In genomic region chr12:122326597-122326996, GRCh38 we compare ENCODE assay signal across 21 cellular contexts.
A peak's percentile ranks its signal among the peaks of the same experiment; 100 is the strongest.
DNase-seq lines count a peak whose midpoint lies in the region; FAIRE-seq and TF ChIP-seq lines count a peak whose summit lies in the region.
"Had no signal": no experiment of that assay in that cellular context is flagged by ENCODE, and none has a peak within 500 bp of the region (broad histone marks: within the 10 kb centered on the region; RNA-seq: fewer than 3 reads in every experiment).

No MANE protein-coding gene starts in this region.

- DNase-seq in activated T-cell treated with anti-CD3 and anti-CD28 coated beads, Interleukin-2, amount 50 U/mL, for 24 hours, result no peak
- DNase-seq in activated T-cell treated with anti-CD3 and anti-CD28 coated beads for 4 hours, result no peak
- peak; percentile 82 for DNase-seq in OCI-M1 (lab: John Stamatoyannopoulos, UW)
- DNase-seq in astrocyte (ENCODE audit: low read depth), result peak; percentile 63
- no peak for DNase-seq in spleen
- DNase-seq in substantia nigra (lab: John Stamatoyannopoulos, UW), result no peak
- DNase-seq in activated effector memory CD4-positive, alpha-beta T cell treated with Interleukin-2 at 50 U/mL for 16 hours, result no peak
- DNase-seq in NCI-H2196 treated with DMSO at 0.1 percent for 48 hours (lab: John Stamatoyannopoulos, UW; ENCODE audit: unreplicated experiment), result no peak
- DNase-seq: activated CD4-positive, CD25-positive, alpha-beta regulatory T cell treated with anti-CD3 and anti-CD28 coated beads, Interleukin-2, amount 50 U/mL, for 72 hours; body of pancreas; cortex of kidney; naive B cell; NCI-H1417 treated with DMSO at 0.1 percent for 48 hours; pancreas; sigmoid colon; stimulated activated naive CD8-positive, alpha-beta T cell treated with anti-CD3 and anti-CD28 coated beads, Interleukin-15, Interleukin-2, amounts not matched to agents 100 U/mL and 50 U/mL, for 24 hours; T-helper 9 cell; upper lobe of left lung had no signal

- H3K4me3 Mint-ChIP-seq in activated T-cell treated with anti-CD3 and anti-CD28 coated beads, Interleukin-2, amount 50 U/mL, for 24 hours, result no peak overlapping the region
- no peak overlapping the region for H3K4me3 Mint-ChIP-seq in astrocyte (ENCODE audit: unreplicated experiment)
- H3K4me3 Mint-ChIP-seq: naive B cell had no signal

- peaks cover 4% of the 10 kb centered on the region for H3K79me2 ChIP-seq in astrocyte (ENCODE audit: insufficient read depth, low read length)

- no peak for TF ChIP-seq POLR2A in spleen (IDR thresholded peaks at IDR 0.05)

- no peak overlapping the region for H2AFZ ChIP-seq in astrocyte (ENCODE audit: low read depth, low read length)

- 45 to 63% (median 50%) methylated on average over 5 of the region's 5 CpGs for WGBS in spleen, 5 donors

- no peaks in the 10 kb centered on the region for H3K9me3 Mint-ChIP-seq in activated T-cell treated with anti-CD3 and anti-CD28 coated beads, Interleukin-2, amount 50 U/mL, for 24 hours
- no peaks in the 10 kb centered on the region for H3K9me3 Mint-ChIP-seq in astrocyte (ENCODE audit: unreplicated experiment)
- H3K9me3 Mint-ChIP-seq: activated T-helper 2 cell treated with anti-CD3 and anti-CD28 coated beads, Interferon-gamma antibody, Interleukin-2, Interleukin-4, amounts not matched to agents 10 μg/mL and 5 μg/mL and 100 μg/mL, durations not matched to agents 14 hours and 24 hours and 36 hours; naive B cell had no signal

- H3K9me3 ChIP-seq in astrocyte (ENCODE audit: insufficient read depth, low read depth, low read length), result no peaks in the 10 kb centered on the region
- no peaks in the 10 kb centered on the region for H3K9me3 ChIP-seq in spleen
- H3K9me3 ChIP-seq: body of pancreas, pancreas, sigmoid colon, SJSA1, upper lobe of left lung had no signal

- peaks cover 5% of the 10 kb centered on the region for H3K4me1 ChIP-seq in astrocyte (ENCODE audit: insufficient read depth, low read length)
- H3K4me1 ChIP-seq in spleen, result peaks cover 0 to 26% (median 10%) of the 10 kb centered on the region in 6 donors
- H3K4me1 ChIP-seq: body of pancreas, pancreas, sigmoid colon, SJSA1, upper lobe of left lung had no signal

- peaks cover 4% of the 10 kb centered on the region for H4K20me1 ChIP-seq in astrocyte (ENCODE audit: insufficient read depth, low read length)

- intact Hi-C loops in spleen (cut with DNase I; ENCODE audit: low total_unique reads), result no loop called here

- H3K9ac ChIP-seq in astrocyte (ENCODE audit: low read length), result no peak overlapping the region

- H3K36me3 ChIP-seq in astrocyte (ENCODE audit: insufficient read depth, low read length), result peaks cover 29% of the 10 kb centered on the region
- peaks cover 6 to 100% (median 70%) of the 10 kb centered on the region in 6 donors for H3K36me3 ChIP-seq in spleen

- H3K27ac Mint-ChIP-seq in activated T-cell treated with anti-CD3 and anti-CD28 coated beads, Interleukin-2, amount 50 U/mL, for 24 hours, result peak overlapping the region; percentile 76
- peak overlapping the region; percentile 12 for H3K27ac Mint-ChIP-seq in astrocyte (ENCODE audit: unreplicated experiment)
- H3K27ac Mint-ChIP-seq: naive B cell had no signal

- H3K4me3 ChIP-seq in astrocyte (ENCODE audit: insufficient read depth, low read depth, low read length), result no peak overlapping the region
- no peak overlapping the region for H3K4me3 ChIP-seq in spleen
- H3K4me3 ChIP-seq: body of pancreas, pancreas, sigmoid colon, SJSA1, upper lobe of left lung had no signal

- H3K36me3 Mint-ChIP-seq in activated T-cell treated with anti-CD3 and anti-CD28 coated beads, Interleukin-2, amount 50 U/mL, for 24 hours (ENCODE audit: low read depth), result peaks cover 74% of the 10 kb centered on the region
- peaks cover 10% of the 10 kb centered on the region for H3K36me3 Mint-ChIP-seq in astrocyte (ENCODE audit: low read depth, unreplicated experiment)

- no peaks in the 10 kb centered on the region for H3K27me3 ChIP-seq in astrocyte (ENCODE audit: insufficient read depth, low read length)
- no peaks in the 10 kb centered on the region for H3K27me3 ChIP-seq in spleen (replicated peaks in 1 of 7)
- H3K27me3 ChIP-seq: body of pancreas, pancreas, sigmoid colon, SJSA1, upper lobe of left lung had no signal

- TF ChIP-seq CTCF in astrocyte (IDR thresholded peaks at IDR 0.05; ENCODE audit: insufficient read depth, low read depth, low read length) (no peak), spleen (IDR thresholded peaks at IDR 0.05 in 8 of 11, conservative IDR thresholded peaks at IDR 0.05 in 3 of 11) (no peak)

- no peak for FAIRE-seq in astrocyte (lab: Jason Lieb, UNC)
- FAIRE-seq: islet of Langerhans, pancreas had no signal

- H3K4me1 Mint-ChIP-seq in activated T-cell treated with anti-CD3 and anti-CD28 coated beads, Interleukin-2, amount 50 U/mL, for 24 hours (ENCODE audit: low read depth), result peaks cover 19% of the 10 kb centered on the region
- H3K4me1 Mint-ChIP-seq in astrocyte (ENCODE audit: low read depth, unreplicated experiment), result peaks cover 19% of the 10 kb centered on the region

- H3K4me2 ChIP-seq in astrocyte (ENCODE audit: low read length), result no peak overlapping the region

- no peaks in the 10 kb centered on the region for H3K27me3 Mint-ChIP-seq in activated T-cell treated with anti-CD3 and anti-CD28 coated beads, Interleukin-2, amount 50 U/mL, for 24 hours
- H3K27me3 Mint-ChIP-seq in astrocyte (ENCODE audit: low read depth, unreplicated experiment), result no peaks in the 10 kb centered on the region
- H3K27me3 Mint-ChIP-seq: naive B cell had no signal

- no peak overlapping the region for H3K27ac ChIP-seq in astrocyte (ENCODE audit: low read depth, low read length)
- H3K27ac ChIP-seq in spleen, result peak overlapping the region in 7 of 8 donors; percentile 27 to 80 (median 69)
- no peak overlapping the region for H3K27ac ChIP-seq in substantia nigra (ENCODE audit: low read depth, low read length, poor library complexity, severe bottlenecking)
- H3K27ac ChIP-seq: body of pancreas, pancreas, SJSA1 had no signal

Comparison
In these comparisons a context has a peak if more than half of its experiments do, and no peak if none do; other contexts are left out.
1. DNase-seq: peak in OCI-M1 (single experiment) and astrocyte (single experiment); none in activated T-cell treated with anti-CD3 and anti-CD28 coated beads, Interleukin-2, amount 50 U/mL, for 24 hours (single experiment), activated T-cell treated with anti-CD3 and anti-CD28 coated beads for 4 hours (single experiment), spleen (single experiment), substantia nigra (0 of 49), activated effector memory CD4-positive, alpha-beta T cell treated with Interleukin-2 at 50 U/mL for 16 hours (single experiment) and NCI-H2196 treated with DMSO at 0.1 percent for 48 hours (single experiment).
2. H3K27ac ChIP-seq: peak in spleen (7 of 8); none in astrocyte (single experiment) and substantia nigra (single experiment).